16 cellular contexts compared by ENCODE assay signal in genomic region chr6:108383967-108384366, GRCh38.
DNase-seq lines count a peak whose midpoint lies in the region; ATAC-seq and TF ChIP-seq lines count a peak whose summit lies in the region.
"Had no signal": no experiment of that assay in that cellular context is flagged by ENCODE, and none has a peak within 500 bp of the region (broad histone marks: within the 10 kb centered on the region; RNA-seq: fewer than 3 reads in every experiment).

No MANE protein-coding gene starts in this region.

- H2AFZ ChIP-seq in smooth muscle cell (ENCODE audit: low read depth): no peak overlapping the region
- H2AFZ ChIP-seq: GM23338 had no signal

- no peaks in the 10 kb centered on the region for H3K79me2 ChIP-seq in smooth muscle cell (ENCODE audit: low read depth)

- ATAC-seq in RWPE2 (ENCODE audit: low read depth) (peak; percentile 45; the same call in 1 of the 3 replicates), foreskin keratinocyte (peak; percentile 55)
- ATAC-seq: GM23338, K562, SK-N-SH treated with all-trans-retinoic acid at 6 μM for 48 hours had no signal

- H3F3A ChIP-seq in smooth muscle cell (ENCODE audit: low read depth): no peaks in the 10 kb centered on the region

- H3K27me3 ChIP-seq in RWPE2 (ENCODE audit: insufficient read depth, poor library complexity, severe bottlenecking) (no peaks in the 10 kb centered on the region), foreskin keratinocyte (no peaks in the 10 kb centered on the region), smooth muscle cell (ENCODE audit: low read depth) (no peaks in the 10 kb centered on the region)
- H3K27me3 ChIP-seq: BE2C had no signal

- no peak overlapping the region for H3K27ac ChIP-seq in RWPE2 (ENCODE audit: poor library complexity, severe bottlenecking)
- peak overlapping the region; percentile 46 for H3K27ac ChIP-seq in foreskin keratinocyte
- peak overlapping the region; percentile 9 for H3K27ac ChIP-seq in smooth muscle cell (ENCODE audit: low read depth)

- H3K4me1 ChIP-seq in RWPE2 (ENCODE audit: insufficient read depth, poor library complexity, severe bottlenecking): peaks cover 3% of the 10 kb centered on the region
- no peaks in the 10 kb centered on the region for H3K4me1 ChIP-seq in foreskin keratinocyte
- no peaks in the 10 kb centered on the region for H3K4me1 ChIP-seq in smooth muscle cell (ENCODE audit: low read depth)

- no peak for TF ChIP-seq CTCF in RWPE2 (IDR thresholded peaks at IDR 0.05; ENCODE audit: poor library complexity, severe bottlenecking)
- no peak for TF ChIP-seq CTCF in foreskin keratinocyte (conservative IDR thresholded peaks at IDR 0.05)
- TF ChIP-seq CTCF in smooth muscle cell (IDR thresholded peaks at IDR 0.05; ENCODE audit: borderline replicate concordance, insufficient read depth, poor library complexity, severe bottlenecking): no peak
- TF ChIP-seq CTCF in GM10248 (IDR thresholded peaks at IDR 0.05; ENCODE audit: control extremely low read depth, extremely low read depth, low read depth, missing control alignments): no peak

- WGBS in smooth muscle cell (ENCODE audit: low lambda C conversion rate): 64% methylated on average over 1 of the region's 1 CpG

- H3K4me3 ChIP-seq in RWPE2 (ENCODE audit: severe bottlenecking) (no peak overlapping the region), smooth muscle cell (no peak overlapping the region)
- H3K4me3 ChIP-seq: GM23338, K562 had no signal

- CTCF ChIA-PET in GM10248 (lab: Yijun Ruan, JAX): no interaction called here

- H4K20me1 ChIP-seq in smooth muscle cell (ENCODE audit: low read depth): no peaks in the 10 kb centered on the region

- POLR2A ChIA-PET in GM10248 (lab: Yijun Ruan, JAX): no interaction called here

- H3K9ac ChIP-seq in smooth muscle cell (ENCODE audit: low read depth): no peak overlapping the region

- H3K9me3 ChIP-seq in RWPE2 (ENCODE audit: severe bottlenecking) (no peaks in the 10 kb centered on the region), smooth muscle cell (replicated peaks; ENCODE audit: low read depth) (no peaks in the 10 kb centered on the region)
- H3K9me3 ChIP-seq: BE2C had no signal

- H3K4me2 ChIP-seq in smooth muscle cell: no peak overlapping the region
- H3K4me2 ChIP-seq: GM23338 had no signal

- H3K36me3 ChIP-seq in RWPE2 (ENCODE audit: low read depth): no peaks in the 10 kb centered on the region
- no peaks in the 10 kb centered on the region for H3K36me3 ChIP-seq in smooth muscle cell (ENCODE audit: low read depth)
- H3K36me3 ChIP-seq: BE2C had no signal

- DNase-seq in HPDE6-E6E7 (ENCODE audit: extremely low spot score): peak; percentile 23
- DNase-seq in RWPE2 (ENCODE audit: low spot score): no peak
- DNase-seq in foreskin keratinocyte: peak in 1 of 2 donors; percentile 78
- no peak for DNase-seq in smooth muscle cell (lab: John Stamatoyannopoulos, UW; ENCODE audit: unreplicated experiment)
- no peak for DNase-seq in glomerular visceral epithelial cell (ENCODE audit: extremely low spot score)
- DNase-seq in GM10248 (ENCODE audit: extremely low spot score): no peak
- DNase-seq in OCI-M1 (lab: John Stamatoyannopoulos, UW): no peak
- DNase-seq: BE2C; CD4-positive, alpha-beta memory T cell; DND-41; NCI-H1105 treated with DMSO at 0.1 percent for 48 hours; NCI-H187 treated with DMSO at 0.1 percent for 48 hours; NCI-H510A had no signal
